In genomic region chr20:48846516-48847492, GRCh38 we compare ENCODE assay signal across 8 cellular contexts. TPM values are rescaled to one million over a fixed set of nuclear protein-coding genes. Genes with fewer than 3 reads are reported as not detected.
A peak's percentile ranks its signal among the peaks of the same experiment; 100 is the strongest.
DNase-seq lines count a peak whose midpoint lies in the region; ATAC-seq and TF ChIP-seq lines count a peak whose summit lies in the region.

No MANE protein-coding gene starts in this region.

- no peak overlapping the region for H3K27ac ChIP-seq in esophagus squamous epithelium
- no peak overlapping the region for H3K27ac ChIP-seq in testis
- H3K27ac ChIP-seq in foreskin keratinocyte: no peak overlapping the region

- WGBS in esophagus squamous epithelium, 2 donors: 38 to 55% methylated on average over 4 to 7 of the region's 12 CpGs
- WGBS in testis, 2 donors: 23 to 27% methylated on average over 12 of the region's 12 CpGs

- DNase-seq in ELR (ENCODE audit: low read depth) (peak; percentile 52), GM19240 (ENCODE audit: insufficient read length, low spot score) (peak; percentile 70), fibroblast of the aortic adventitia (ENCODE audit: low read depth) (peak; percentile 62), esophagus squamous epithelium (lab: John Stamatoyannopoulos, UW) (no peak), testis (no peak), foreskin keratinocyte (no peak)

- TF ChIP-seq POLR2A in esophagus squamous epithelium (IDR thresholded peaks at IDR 0.05): no peak
- TF ChIP-seq POLR2A in testis (IDR thresholded peaks at IDR 0.05): no peak

- H3K4me3 ChIP-seq in fibroblast of the aortic adventitia (ENCODE audit: low read depth, low read length) (no peak overlapping the region), esophagus squamous epithelium (no peak overlapping the region), testis (no peak overlapping the region)

- peaks cover 0 to 4% (median 0%) of the 10 kb centered on the region in 3 donors for H3K4me1 ChIP-seq in esophagus squamous epithelium
- peaks cover 3% of the 10 kb centered on the region for H3K4me1 ChIP-seq in testis
- peaks cover 3% of the 10 kb centered on the region for H3K4me1 ChIP-seq in foreskin keratinocyte

- peaks cover 0 to 25% (median 0%) of the 10 kb centered on the region in 4 donors for H3K27me3 ChIP-seq in esophagus squamous epithelium
- H3K27me3 ChIP-seq in testis: no peaks in the 10 kb centered on the region
- H3K27me3 ChIP-seq in foreskin keratinocyte: peaks cover 11% of the 10 kb centered on the region

- intact Hi-C loops in esophagus squamous epithelium (cut with DNase I): no loop called here
- intact Hi-C loops in testis (cut with DNase I; ENCODE audit: low total_unique reads): no loop called here

- peak; percentile 94 for ATAC-seq in HG03103 (IDR thresholded peaks at IDR 0.05; ENCODE audit: low read depth, unreplicated experiment)
- ATAC-seq in SK-N-SH treated with all-trans-retinoic acid at 6 μM for 48 hours: peak; percentile 50
- no peak for ATAC-seq in foreskin keratinocyte

- TF ChIP-seq CTCF in fibroblast of the aortic adventitia (IDR thresholded peaks at IDR 0.05; ENCODE audit: insufficient read depth, low read length) (no peak), esophagus squamous epithelium (IDR thresholded peaks at IDR 0.05) (no peak), testis (IDR thresholded peaks at IDR 0.05) (no peak), foreskin keratinocyte (conservative IDR thresholded peaks at IDR 0.05) (no peak)

- H3K36me3 ChIP-seq in esophagus squamous epithelium (no peaks in the 10 kb centered on the region), testis (ENCODE audit: low read depth, missing control alignments) (no peaks in the 10 kb centered on the region)

- H3K9me3 ChIP-seq in esophagus squamous epithelium (no peaks in the 10 kb centered on the region), testis (no peaks in the 10 kb centered on the region)

TF ChIP-seq in SK-N-SH treated with all-trans-retinoic acid at 6 μM for 48 hours, 23 proteins besides CTCF, POLR2A, EP300 and RAD21:
- TF ChIP-seq SNAI2 (CRISPR knock-in tag; IDR thresholded peaks at IDR 0.05) (no peak), PATZ1 (CRISPR knock-in tag; IDR thresholded peaks at IDR 0.05; ENCODE audit: borderline replicate concordance) (no peak), PPARA (CRISPR knock-in tag; IDR thresholded peaks at IDR 0.05; ENCODE audit: borderline replicate concordance) (no peak), ESRRG (CRISPR knock-in tag; IDR thresholded peaks at IDR 0.05) (no peak), ZC3H10 (CRISPR knock-in tag; IDR thresholded peaks at IDR 0.05) (no peak), CREB5 (CRISPR knock-in tag; IDR thresholded peaks at IDR 0.05; ENCODE audit: low read depth) (no peak), TOX (CRISPR knock-in tag; IDR thresholded peaks at IDR 0.05; ENCODE audit: borderline replicate concordance) (no peak), CSDC2 (CRISPR knock-in tag; IDR thresholded peaks at IDR 0.05) (no peak), ZFP30 (CRISPR knock-in tag; IDR thresholded peaks at IDR 0.05) (no peak), CSRNP3 (CRISPR knock-in tag; IDR thresholded peaks at IDR 0.05) (no peak), ZFP3 (CRISPR knock-in tag; IDR thresholded peaks at IDR 0.05) (no peak), ZNF565 (CRISPR knock-in tag; conservative IDR thresholded peaks at IDR 0.05; ENCODE audit: low read depth) (no peak), OSR1 (CRISPR knock-in tag; IDR thresholded peaks at IDR 0.05) (no peak), POU6F1 (CRISPR knock-in tag; IDR thresholded peaks at IDR 0.05; ENCODE audit: borderline replicate concordance, low read depth) (no peak), ZNF70 (CRISPR knock-in tag; IDR thresholded peaks at IDR 0.05) (no peak), ARNTL (CRISPR knock-in tag; IDR thresholded peaks at IDR 0.05; ENCODE audit: borderline replicate concordance, low read depth) (no peak), BACH2 (CRISPR knock-in tag; IDR thresholded peaks at IDR 0.05; ENCODE audit: borderline replicate concordance) (no peak)
TF ChIP-seq in SK-N-SH treated with all-trans-retinoic acid at 6 μM for 48 hours: peak in this region for 0.

RNA-seq across cellular contexts. Expression of gene PREX1, which starts 19.0 kb away (rescaled TPM):
- total RNA-seq in fibroblast of the aortic adventitia (ENCODE audit: low replicate concordance) (3.5 and 13.0 TPM in 2 replicates), esophagus squamous epithelium (10 to 100 TPM in 2 of 4 donors, 1 to 10 TPM in 2; 4.9 to 25.9 (median 8.9) TPM), testis (10 to 100 TPM; 27.1 to 36.5 TPM), foreskin keratinocyte (0.49 and 1.3 TPM in 2 replicates)
- polyA plus RNA-seq in testis (ENCODE audit: insufficient read depth, low read depth, low replicate concordance) (18.0 TPM), foreskin keratinocyte (0.31 and 0.62 TPM in 2 replicates)

Comparison
In these comparisons a context has a peak if more than half of its experiments do, and no peak if none do; other contexts are left out.
1. DNase-seq: peak in ELR (single experiment), GM19240 (single experiment) and fibroblast of the aortic adventitia (single experiment); none in esophagus squamous epithelium (single experiment), testis (single experiment) and foreskin keratinocyte (0 of 2).